1 cellular context compared by ENCODE assay signal in the genomic region with DNA sequence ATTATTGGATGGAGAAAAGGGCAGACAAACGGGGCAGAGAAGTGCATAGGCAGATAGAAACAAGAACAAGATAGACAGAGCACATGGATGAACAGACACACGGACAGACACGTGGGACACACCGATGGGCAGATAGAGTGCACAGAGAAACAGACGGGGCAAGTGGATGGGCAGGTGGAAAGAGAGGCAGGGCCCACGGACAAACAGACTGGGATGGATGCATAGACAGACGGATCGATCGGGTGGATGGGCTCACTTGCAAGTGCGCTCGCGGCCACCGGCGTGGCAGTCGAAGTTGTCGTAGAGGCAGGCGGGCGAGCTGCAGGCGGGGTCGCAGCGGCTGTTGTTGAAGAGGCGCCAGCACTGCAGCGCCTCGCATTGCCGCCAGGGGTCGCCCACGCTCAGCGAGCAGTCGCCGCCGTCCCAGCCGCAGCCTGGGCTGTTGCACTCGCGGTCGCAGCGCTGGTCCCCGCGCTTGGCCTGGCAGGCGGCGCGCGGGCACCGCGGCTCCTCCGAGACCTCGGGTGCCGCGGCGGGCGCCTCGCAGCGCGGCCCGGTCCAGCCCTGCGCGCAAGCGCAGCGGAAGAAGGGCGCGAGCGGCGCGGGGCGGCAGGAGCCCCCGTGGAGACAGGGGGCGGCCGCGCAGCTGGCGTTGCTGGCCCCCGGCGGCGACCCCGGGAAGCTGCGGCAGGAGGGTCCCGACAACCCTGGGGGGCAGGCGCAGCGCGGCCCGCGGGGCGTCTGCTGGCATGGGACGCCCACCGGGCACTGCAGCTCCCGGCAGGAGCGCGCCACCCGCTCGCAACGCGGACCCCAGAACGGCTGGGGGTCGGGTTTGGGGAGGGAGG.
TF ChIP-seq lines count a peak whose summit lies in the region.

No MANE protein-coding gene starts in this region.

TF ChIP-seq in K562, 482 proteins besides CTCF, POLR2A, EP300 and RAD21 (continued from another document and continues in another):
- no peak for TF ChIP-seq ATF6 (CRISPR knock-in tag; IDR thresholded peaks at IDR 0.05)
- peak; percentile 86 for TF ChIP-seq HNRNPK (IDR thresholded peaks at IDR 0.05; ENCODE audit: low read depth, low read length, poor library complexity, severe bottlenecking)
- no peak for TF ChIP-seq ZNF316 (IDR thresholded peaks at IDR 0.05)
- TF ChIP-seq ZNF224 (CRISPR knock-in tag; IDR thresholded peaks at IDR 0.05), result no peak
- no peak for TF ChIP-seq CBFB (CRISPR knock-in tag; IDR thresholded peaks at IDR 0.05)
- no peak for TF ChIP-seq PKNOX1 (IDR thresholded peaks at IDR 0.05)
- no peak for TF ChIP-seq ZNF324 (CRISPR knock-in tag; IDR thresholded peaks at IDR 0.05)
- TF ChIP-seq SETDB1 (IDR thresholded peaks at IDR 0.05; ENCODE audit: low read length), result no peak
- TF ChIP-seq ZNF76 (CRISPR knock-in tag; IDR thresholded peaks at IDR 0.05; ENCODE audit: borderline replicate concordance), result no peak
- no peak for TF ChIP-seq KAT2B (IDR thresholded peaks at IDR 0.05; ENCODE audit: low read depth, low read length)
- TF ChIP-seq NBN (IDR thresholded peaks at IDR 0.05; ENCODE audit: low read depth), result no peak
- TF ChIP-seq BHLHE40 (IDR thresholded peaks at IDR 0.05; ENCODE audit: low read length), result peak; percentile 30; the same call in 1 of the 2 replicates
- TF ChIP-seq ZBED1 (IDR thresholded peaks at IDR 0.05), result no peak
- TF ChIP-seq, protein P1, sequence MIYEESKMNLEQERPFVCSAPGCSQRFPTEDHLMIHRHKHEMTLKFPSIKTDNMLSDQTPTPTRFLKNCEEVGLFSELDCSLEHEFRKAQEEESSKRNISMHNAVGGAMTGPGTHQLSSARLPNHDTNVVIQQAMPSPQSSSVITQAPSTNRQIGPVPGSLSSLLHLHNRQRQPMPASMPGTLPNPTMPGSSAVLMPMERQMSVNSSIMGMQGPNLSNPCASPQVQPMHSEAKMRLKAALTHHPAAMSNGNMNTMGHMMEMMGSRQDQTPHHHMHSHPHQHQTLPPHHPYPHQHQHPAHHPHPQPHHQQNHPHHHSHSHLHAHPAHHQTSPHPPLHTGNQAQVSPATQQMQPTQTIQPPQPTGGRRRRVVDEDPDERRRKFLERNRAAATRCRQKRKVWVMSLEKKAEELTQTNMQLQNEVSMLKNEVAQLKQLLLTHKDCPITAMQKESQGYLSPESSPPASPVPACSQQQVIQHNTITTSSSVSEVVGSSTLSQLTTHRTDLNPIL (CRISPR knock-in tag; IDR thresholded peaks at IDR 0.05), result no peak
- TF ChIP-seq CREBBP (IDR thresholded peaks at IDR 0.05; ENCODE audit: low read depth, low read length), result no peak
- TF ChIP-seq HDAC1 (IDR thresholded peaks at IDR 0.05), result peak in 1 of 2 experiments; percentile 77; a peak in 1 of 4 replicates
- TF ChIP-seq CHD2 (IDR thresholded peaks at IDR 0.05; ENCODE audit: low read depth, low read length), result no peak
- no peak for TF ChIP-seq NFIX (CRISPR knock-in tag; IDR thresholded peaks at IDR 0.05; ENCODE audit: low read depth)
- peak; percentile 48; the same call in 1 of the 2 replicates for TF ChIP-seq DEAF1 (CRISPR knock-in tag; IDR thresholded peaks at IDR 0.05)
- 0 out of 2 replicates have a peak, but pooled peaks have one; percentile 34 for TF ChIP-seq HCFC1 (IDR thresholded peaks at IDR 0.05; ENCODE audit: low read depth, low read length)
- no peak for TF ChIP-seq ZNF134 (CRISPR knock-in tag; conservative IDR thresholded peaks at IDR 0.05)
- no peak for TF ChIP-seq SNRNP70 (optimal IDR thresholded peaks at IDR 0.05; ENCODE audit: low read depth, low read length)
- TF ChIP-seq CTCFL (IDR thresholded peaks at IDR 0.05; ENCODE audit: borderline replicate concordance, insufficient read depth, low read depth, low read length, poor library complexity, severe bottlenecking), result peak; percentile 78
- no peak for TF ChIP-seq ELK1 (CRISPR knock-in tag; IDR thresholded peaks at IDR 0.05)
- TF ChIP-seq L3MBTL2 (IDR thresholded peaks at IDR 0.05), result peak; percentile 66; the same call in 1 of the 2 replicates
- peak; percentile 53; the same call in 1 of the 2 replicates for TF ChIP-seq ZBTB7A (IDR thresholded peaks at IDR 0.05; ENCODE audit: borderline replicate concordance, control insufficient read depth, low read depth, low read length)
- no peak; the same call in 1 of the 2 replicates for TF ChIP-seq KDM2B (CRISPR knock-in tag; IDR thresholded peaks at IDR 0.05)
- no peak for TF ChIP-seq DPF2 (IDR thresholded peaks at IDR 0.05)
- TF ChIP-seq MAX (CRISPR knock-in tag; IDR thresholded peaks at IDR 0.05), result peak; percentile 83
- no peak for TF ChIP-seq FOXJ3 (CRISPR knock-in tag; IDR thresholded peaks at IDR 0.05)
- TF ChIP-seq ETS2 (tag; IDR thresholded peaks at IDR 0.05; ENCODE audit: borderline replicate concordance, poor library complexity, severe bottlenecking), result no peak
- TF ChIP-seq MAFK (IDR thresholded peaks at IDR 0.05; ENCODE audit: low read length), result no peak
- TF ChIP-seq MGA (IDR thresholded peaks at IDR 0.05), result peak; percentile 58; the same call in 1 of the 2 replicates
- TF ChIP-seq XRCC3 (IDR thresholded peaks at IDR 0.05), result no peak
- TF ChIP-seq RCOR1 (IDR thresholded peaks at IDR 0.05; ENCODE audit: borderline replicate concordance in 1 of 2, low read depth in 2 of 2, low read length in 2 of 2), result no peak
